ENCODE assay signal across 15 cellular contexts in the genomic region with DNA sequence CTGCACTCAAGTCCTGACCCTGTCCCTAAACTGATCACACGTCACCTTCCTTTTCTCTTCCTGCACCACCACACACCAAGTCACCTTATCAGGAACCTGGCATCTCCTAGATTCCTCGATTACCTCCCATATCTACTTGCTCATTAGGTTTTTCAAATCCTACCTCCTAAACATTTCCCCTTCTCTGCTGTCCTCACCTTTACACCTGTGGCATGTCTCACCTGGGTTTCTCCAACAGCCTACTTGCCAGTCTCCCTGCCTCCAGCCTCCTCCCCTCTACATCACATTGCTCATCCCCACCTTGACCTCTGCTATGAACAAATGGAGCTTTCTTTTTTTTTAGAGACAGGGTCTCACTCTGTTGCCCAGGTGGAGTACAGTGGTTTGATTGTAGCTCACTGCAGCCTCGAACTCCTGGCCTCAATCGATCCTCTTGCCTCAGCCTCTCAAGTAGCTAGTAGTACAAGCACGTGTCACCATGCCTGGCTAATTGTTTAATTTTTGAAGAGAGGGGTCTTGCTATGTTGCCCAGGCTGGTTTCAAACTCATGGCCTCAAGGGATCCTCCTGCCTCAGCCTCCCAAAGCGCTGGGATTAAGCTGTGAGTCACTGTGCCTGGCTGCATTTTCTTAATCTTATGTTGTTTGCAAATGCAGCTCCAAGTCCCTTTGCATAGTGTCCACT. TPM values are rescaled to one million over a fixed set of nuclear protein-coding genes. Genes with fewer than 3 reads are reported as not detected.
"Had no signal": no experiment of that assay in that cellular context is flagged by ENCODE, and none has a peak within 500 bp of the region (broad histone marks: within the 10 kb centered on the region; RNA-seq: fewer than 3 reads in every experiment).

No MANE protein-coding gene starts in this region.

- H3K9me3 Mint-ChIP-seq: activated CD4-positive, alpha-beta memory T cell treated with anti-CD3 and anti-CD28 coated beads, Interleukin-2, amount 10 ng/mL, durations not matched to agents 7 days and 5 days; activated naive CD4-positive, alpha-beta T cell treated with anti-CD3 and anti-CD28 coated beads for 36 hours; nephron had no signal

- H3K27ac ChIP-seq: sigmoid colon had no signal

- DNase-seq: activated CD4-positive, alpha-beta T cell treated with anti-CD3 and anti-CD28 coated beads for 1 hour; activated CD8-positive, alpha-beta memory T cell treated with anti-CD3 and anti-CD28 coated beads, Interleukin-2, amount 50 U/mL, for 4 hours; activated naive CD4-positive, alpha-beta T cell treated with anti-CD3 and anti-CD28 coated beads for 36 hours; dermis blood vessel endothelial cell; foreskin melanocyte; head of caudate nucleus; sigmoid colon; stimulated activated CD4-positive, alpha-beta T cell treated with anti-CD3 and anti-CD28 coated beads, Interleukin-2, amount 100 ng/mL, for 24 hours; stimulated activated naive CD4-positive, alpha-beta T cell had no signal

- H3K36me3 ChIP-seq: sigmoid colon had no signal

- H3K4me3 Mint-ChIP-seq: activated CD4-positive, alpha-beta memory T cell treated with anti-CD3 and anti-CD28 coated beads, Interleukin-2, amount 10 ng/mL, durations not matched to agents 7 days and 5 days; activated naive CD4-positive, alpha-beta T cell treated with anti-CD3 and anti-CD28 coated beads for 36 hours; nephron had no signal

- H3K27ac Mint-ChIP-seq: activated CD4-positive, alpha-beta memory T cell treated with anti-CD3 and anti-CD28 coated beads, Interleukin-2, amount 10 ng/mL, durations not matched to agents 7 days and 5 days; activated naive CD4-positive, alpha-beta T cell treated with anti-CD3 and anti-CD28 coated beads for 36 hours had no signal

- H3K27me3 ChIP-seq: sigmoid colon had no signal

- H3K9me3 ChIP-seq: mucosa of descending colon, sigmoid colon had no signal

- H3K4me3 ChIP-seq: mucosa of descending colon, sigmoid colon had no signal

RNA-seq across cellular contexts. Expression of a gene that starts 6.4 kb away (rescaled TPM):
- total RNA-seq: activated CD4-positive, alpha-beta memory T cell treated with anti-CD3 and anti-CD28 coated beads, Interleukin-2, amount 10 ng/mL, durations not matched to agents 7 days and 5 days; activated naive CD4-positive, alpha-beta T cell treated with anti-CD3 and anti-CD28 coated beads for 36 hours; dermis blood vessel endothelial cell; lung microvascular endothelial cell; osteocyte had no signal

RNA-seq across cellular contexts. Expression of a gene that starts 15.0 kb away (rescaled TPM):
- total RNA-seq: activated CD4-positive, alpha-beta memory T cell treated with anti-CD3 and anti-CD28 coated beads, Interleukin-2, amount 10 ng/mL, durations not matched to agents 7 days and 5 days; activated naive CD4-positive, alpha-beta T cell treated with anti-CD3 and anti-CD28 coated beads for 36 hours; dermis blood vessel endothelial cell; lung microvascular endothelial cell; mucosa of descending colon; osteocyte; sigmoid colon; temporal lobe had no signal
